14 cellular contexts compared by ENCODE assay signal in the genomic region with DNA sequence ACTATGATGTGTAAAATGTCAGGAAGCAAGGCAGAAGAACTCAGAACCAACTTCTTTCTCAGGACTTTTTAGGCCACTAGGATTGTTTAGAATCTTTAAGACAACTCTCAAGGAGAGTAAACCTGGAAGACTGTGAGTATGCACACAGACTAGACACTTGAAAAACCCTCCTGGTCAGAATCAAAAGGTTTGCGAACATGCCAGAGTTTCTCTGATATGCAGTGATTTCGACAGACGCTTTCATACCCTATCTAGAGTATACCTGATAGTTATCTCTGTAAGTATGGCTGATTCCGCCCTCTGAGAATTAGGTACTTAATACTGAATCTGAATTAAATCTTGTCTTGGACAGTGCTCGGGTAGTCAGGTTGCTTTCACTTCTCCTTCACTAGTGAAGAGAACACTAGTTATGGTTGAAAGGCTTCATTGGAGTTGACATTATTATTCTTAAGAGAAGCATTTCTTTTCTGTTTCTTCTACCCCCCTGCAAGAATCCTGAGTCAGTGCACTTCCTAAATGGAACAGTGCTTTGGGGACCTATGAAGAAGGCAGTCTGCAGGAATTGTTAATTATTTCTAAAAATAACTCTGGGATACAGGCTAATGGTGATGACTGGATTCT.
A peak's percentile ranks its signal among the peaks of the same experiment; 100 is the strongest.
DNase-seq lines count a peak whose midpoint lies in the region; FAIRE-seq and TF ChIP-seq lines count a peak whose summit lies in the region.
"Had no signal": no experiment of that assay in that cellular context is flagged by ENCODE, and none has a peak within 500 bp of the region (broad histone marks: within the 10 kb centered on the region; RNA-seq: fewer than 3 reads in every experiment).

No MANE protein-coding gene starts in this region.

- H3K18ac ChIP-seq in H1 (ENCODE audit: extremely low read depth, low read length), result no peak overlapping the region

- H3K23ac ChIP-seq in H1 (ENCODE audit: insufficient read length), result no peak overlapping the region

- H3K4me3 ChIP-seq in H1 (ENCODE audit: extremely low read depth in 1 of 4, insufficient read depth in 2 of 4, low read depth in 3 of 4, low read length in 4 of 4) (no peak overlapping the region), osteoblast (ENCODE audit: insufficient read depth, low read length) (peak overlapping the region; percentile 36)

- no peaks in the 10 kb centered on the region for H3K79me1 ChIP-seq in H1 (ENCODE audit: low read depth, low read length)

- no peak for TF ChIP-seq POLR2A in H1 (IDR thresholded peaks at IDR 0.05; ENCODE audit: control extremely low read depth in 1 of 2, low read depth in 2 of 2, low read length in 2 of 2)

- H3K14ac ChIP-seq in H1 (ENCODE audit: insufficient read length), result no peak overlapping the region

- no peak overlapping the region for H3K56ac ChIP-seq in H1 (replicated peaks; ENCODE audit: insufficient read length, low read depth, low read length)

- H3K9me3 ChIP-seq in H1 (ENCODE audit: insufficient read depth in 2 of 2, low read depth in 1 of 2, low read length in 1 of 2) (no peaks in the 10 kb centered on the region), osteoblast (ENCODE audit: low read depth, low read length) (no peaks in the 10 kb centered on the region)

- H3K27me3 ChIP-seq in H1 (replicated peaks in 1 of 4; ENCODE audit: control insufficient read depth in 3 of 4, extremely low read depth in 1 of 4, insufficient read depth in 3 of 4, low read length in 3 of 4) (no peaks in the 10 kb centered on the region), osteoblast (ENCODE audit: insufficient read depth, low read length) (no peaks in the 10 kb centered on the region)

- H2AFZ ChIP-seq in H1 (ENCODE audit: low read length), result no peak overlapping the region
- H2AFZ ChIP-seq in osteoblast (ENCODE audit: low read length), result no peak overlapping the region

- CTCF ChIA-PET in H1 (lab: Charles Lee; ENCODE audit: partially characterized antibody), result interaction anchor here (0.7 to 5.2 kb wide), 2 partner anchors 10 to 26 kb away, joined by 3 to 39 read pairs; no protein-coding TSS in a partner anchor

- H2BK120ac ChIP-seq in H1 (replicated peaks; ENCODE audit: low read depth, low read length), result no peak overlapping the region

- DNase-seq in EH (ENCODE audit: low read depth) (peak; percentile 93), LHCN-M2 (ENCODE audit: low read depth) (peak; percentile 10), H1 (ENCODE audit: low read depth in 1 of 2, low spot score in 2 of 2) (no peak), osteoblast (ENCODE audit: insufficient read length, low spot score, missing footprints) (no peak), frontal cortex (ENCODE audit: low spot score in 2 of 2) (no peak), NCI-H2196 treated with DMSO at 0.1 percent for 48 hours (lab: John Stamatoyannopoulos, UW; ENCODE audit: unreplicated experiment) (no peak), A172 (ENCODE audit: low spot score) (no peak)
- no peak for DNase-seq in stimulated activated CD4-positive, alpha-beta T cell treated with anti-CD3 and anti-CD28 coated beads, Interleukin-4, amount 100 ng/mL, for 24 hours
- DNase-seq: activated naive CD4-positive, alpha-beta T cell treated with anti-CD3 and anti-CD28 coated beads, Interleukin-2, amount 50 U/mL, for 16 hours; DMS79 treated with DMSO at 0.1 percent for 48 hours; NCI-H1105 treated with DMSO at 0.1 percent for 48 hours; NCI-H774; posterior cingulate gyrus had no signal

- TF ChIP-seq CTCF in H1 (IDR thresholded peaks at IDR 0.05; ENCODE audit: control extremely low read depth in 1 of 3, insufficient read depth in 1 of 3, low read depth in 1 of 3, low read length in 3 of 3) (no peak), osteoblast (IDR thresholded peaks at IDR 0.05; ENCODE audit: extremely low read depth, low read depth, low read length) (no peak)

- H4K20me1 ChIP-seq in H1 (replicated peaks in 1 of 2; ENCODE audit: control insufficient read depth in 1 of 2, insufficient read depth in 2 of 2, low read length in 2 of 2), result no peaks in the 10 kb centered on the region
- H4K20me1 ChIP-seq in osteoblast (ENCODE audit: insufficient read depth, low read length), result no peaks in the 10 kb centered on the region

- H3K4ac ChIP-seq in H1 (replicated peaks; ENCODE audit: insufficient read length, low read depth, low read length), result no peak overlapping the region

- no peak overlapping the region for H2BK5ac ChIP-seq in H1 (ENCODE audit: low read depth, low read length)

- no peak overlapping the region for H2BK15ac ChIP-seq in H1 (ENCODE audit: low read length)

- no peak overlapping the region for H4K8ac ChIP-seq in H1 (ENCODE audit: extremely low read depth, insufficient read depth, low read length)

- POLR2A ChIA-PET in H1 (lab: Charles Lee; ENCODE audit: partially characterized antibody), result interaction anchor here (1.0 kb wide), 1 partner anchor 92 kb away, joined by 3 read pairs; no protein-coding TSS in a partner anchor

- H3K9ac ChIP-seq in H1 (replicated peaks in 1 of 4; ENCODE audit: extremely low read depth in 1 of 4, low read depth in 3 of 4, low read length in 3 of 4), result no peak overlapping the region

- no peaks in the 10 kb centered on the region for H3K36me3 ChIP-seq in H1 (ENCODE audit: control insufficient read depth in 2 of 4, insufficient read depth in 4 of 4, low read length in 3 of 4)
- H3K36me3 ChIP-seq in osteoblast (ENCODE audit: insufficient read depth, low read length), result no peaks in the 10 kb centered on the region

- H2BK20ac ChIP-seq in H1 (ENCODE audit: low read length), result no peak overlapping the region

- FAIRE-seq in H1 (lab: Jason Lieb, UNC), result no peak
- FAIRE-seq in frontal cortex (lab: Jason Lieb, UNC), result no peak
- FAIRE-seq: HTR-8/SVneo had no signal

- WGBS in H1 (ENCODE audit: extremely low coverage in 1 of 2, insufficient coverage in 1 of 2, insufficient read length in 1 of 2, insufficient replicate concordance in 2 of 2, low coverage in 1 of 2, low lambda C conversion rate in 2 of 2, missing lambda C conversion rate in 1 of 2), 2 experiments, result 86% methylated on average over 5 of the region's 5 CpGs; no CpG with 5 or more reads in 1 of the 2 experiments

- H3K79me2 ChIP-seq in H1 (ENCODE audit: control insufficient read depth in 1 of 2, insufficient read depth in 2 of 2, low read length in 2 of 2) (no peaks in the 10 kb centered on the region), osteoblast (ENCODE audit: insufficient read depth, low read length) (no peaks in the 10 kb centered on the region)

- H3K23me2 ChIP-seq in H1 (ENCODE audit: low read depth, low read length), result peaks cover 3% of the 10 kb centered on the region; the same call in 1 of the 2 replicates

- no peak overlapping the region for H3K4me2 ChIP-seq in H1 (ENCODE audit: insufficient read depth in 1 of 2, low read depth in 2 of 2, low read length in 2 of 2)
- H3K4me2 ChIP-seq in osteoblast (ENCODE audit: insufficient read depth, low read length), result peak overlapping the region; percentile 57

- H2BK12ac ChIP-seq in H1 (ENCODE audit: low read depth, low read length), result no peak overlapping the region

- 0 out of 2 replicates have a peak overlapping the region, but pooled peaks have one; percentile 22 for H3K27ac ChIP-seq in H1 (ENCODE audit: low read depth, low read length)
- H3K27ac ChIP-seq in osteoblast (ENCODE audit: low read depth, low read length), result peak overlapping the region; percentile 38

- no peak overlapping the region for H2AK5ac ChIP-seq in H1 (ENCODE audit: low read depth, low read length)

- no peak for TF ChIP-seq EP300 in H1 (IDR thresholded peaks at IDR 0.05; ENCODE audit: borderline replicate concordance in 1 of 2, low read depth in 2 of 2, low read length in 2 of 2)

- H3K4me1 ChIP-seq in H1 (replicated peaks in 1 of 4; ENCODE audit: control insufficient read depth in 3 of 4, insufficient read depth in 4 of 4, low read length in 3 of 4), result peaks cover 0 to 7% (median 5%) of the 10 kb centered on the region in 4 experiments; a peak in 5 of 7 replicates
- H3K4me1 ChIP-seq in osteoblast (ENCODE audit: insufficient read depth, low read length), result peaks cover 19% of the 10 kb centered on the region

- H4K5ac ChIP-seq in H1 (ENCODE audit: insufficient read length, low read depth, low read length), result no peak overlapping the region

- no peak for TF ChIP-seq RAD21 in H1 (IDR thresholded peaks at IDR 0.05 in 1 of 2, conservative IDR thresholded peaks at IDR 0.05 in 1 of 2; ENCODE audit: low read depth in 2 of 2, low read length in 2 of 2)

- no peak overlapping the region for H4K91ac ChIP-seq in H1 (replicated peaks; ENCODE audit: insufficient read length, low read length)

TF ChIP-seq in H1, 55 proteins besides CTCF, POLR2A, EP300 and RAD21:
- TF ChIP-seq POU5F1 (IDR thresholded peaks at IDR 0.05; ENCODE audit: low read depth, low read length) (no peak), SIRT6 (IDR thresholded peaks at IDR 0.05; ENCODE audit: low read length) (no peak), TBP (IDR thresholded peaks at IDR 0.05; ENCODE audit: low read depth, low read length) (no peak), ZNF274 (IDR thresholded peaks at IDR 0.05; ENCODE audit: borderline replicate concordance, extremely low read depth, low read length) (no peak), ASH2L (IDR thresholded peaks at IDR 0.05; ENCODE audit: low read length) (no peak), SUZ12 (IDR thresholded peaks at IDR 0.05; ENCODE audit: low read length) (no peak), TAF1 (IDR thresholded peaks at IDR 0.05; ENCODE audit: low read depth, low read length) (no peak), FOSL1 (IDR thresholded peaks at IDR 0.05; ENCODE audit: insufficient read depth, low read depth, low read length) (no peak), USF2 (IDR thresholded peaks at IDR 0.05; ENCODE audit: low read length) (no peak)
- TF ChIP-seq, protein P1, sequence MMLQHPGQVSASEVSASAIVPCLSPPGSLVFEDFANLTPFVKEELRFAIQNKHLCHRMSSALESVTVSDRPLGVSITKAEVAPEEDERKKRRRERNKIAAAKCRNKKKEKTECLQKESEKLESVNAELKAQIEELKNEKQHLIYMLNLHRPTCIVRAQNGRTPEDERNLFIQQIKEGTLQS (IDR thresholded peaks at IDR 0.05; ENCODE audit: insufficient read depth, low read depth, low read length), result no peak

Comparison
In these comparisons a context has a peak if more than half of its experiments do, and no peak if none do; other contexts are left out.
1. DNase-seq: peak in EH (single experiment) and LHCN-M2 (single experiment); none in H1 (0 of 2), osteoblast (single experiment), stimulated activated CD4-positive, alpha-beta T cell treated with anti-CD3 and anti-CD28 coated beads, Interleukin-4, amount 100 ng/mL, for 24 hours (single experiment), frontal cortex (0 of 2), NCI-H2196 treated with DMSO at 0.1 percent for 48 hours (single experiment) and A172 (single experiment).